Comparison of ENCODE assay signal across 27 cellular contexts in the genomic region with DNA sequence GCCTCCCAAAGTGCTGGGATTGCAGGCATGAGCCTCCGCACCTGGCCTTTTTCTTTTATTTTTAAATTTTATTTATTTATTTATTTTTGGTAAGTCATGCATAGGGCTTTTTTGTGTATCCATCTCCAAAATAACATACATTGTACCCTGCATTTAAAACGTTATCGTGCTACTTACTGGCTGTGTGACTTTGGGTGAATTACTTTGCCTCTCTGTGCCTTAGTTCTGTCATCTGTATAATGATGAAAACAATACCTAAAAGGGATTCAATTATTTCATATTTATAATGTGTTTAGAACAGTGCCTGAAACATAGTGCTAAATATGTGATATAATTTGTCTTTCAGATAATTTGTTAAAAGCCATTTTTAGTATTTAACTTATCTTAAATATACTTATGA.
"Had no signal": no experiment of that assay in that cellular context is flagged by ENCODE, and none has a peak within 500 bp of the region (broad histone marks: within the 10 kb centered on the region; RNA-seq: fewer than 3 reads in every experiment).

No MANE protein-coding gene starts in this region.

- DNase-seq: stimulated activated CD4-positive, alpha-beta T cell treated with anti-CD3 and anti-CD28 coated beads, Interleukin-2, amount 100 ng/mL, for 48 hours; stimulated activated CD4-positive, alpha-beta T cell treated with anti-CD3 and anti-CD28 coated beads, Interleukin-4, amount 100 ng/mL, for 1 hour; stimulated activated CD4-positive, alpha-beta T cell treated with anti-CD3 and anti-CD28 coated beads, Interleukin-4, amount 100 ng/mL, for 24 hours; stimulated activated CD4-positive, alpha-beta T cell treated with anti-CD3 and anti-CD28 coated beads, Interleukin-4, amount 100 ng/mL, for 4 hours; stimulated activated CD8-positive, alpha-beta memory T cell treated with anti-CD3 and anti-CD28 coated beads, Interleukin-4, amount 100 ng/mL, for 48 hours; stimulated activated naive B cell treated with anti-CD40 and anti-IgM and Interleukin-4, amounts not matched to agents 10 μg/mL and 1 μg/mL and 100 μg/mL, for 72 hours; stimulated activated naive CD4-positive, alpha-beta T cell; stimulated activated naive CD4-positive, alpha-beta T cell treated with Interleukin-2 at 50 U/mL for 16 hours; stimulated activated naive CD8-positive, alpha-beta T cell treated with anti-CD3 and anti-CD28 coated beads, Interleukin-15, amount 100 ng/mL, for 72 hours; stimulated activated naive CD8-positive, alpha-beta T cell treated with anti-CD3 and anti-CD28 coated beads, Interleukin-15, Interleukin-2, amounts not matched to agents 100 U/mL and 50 U/mL, for 24 hours; stomach; substantia nigra; testis; thyroid gland; tibial artery; transverse colon; trophoblast cell; upper lobe of left lung; upper lobe of right lung; uterus had no signal

- H3K4me1 ChIP-seq: stomach, suprapubic skin, testis, thyroid gland, tibial artery, tibial nerve, transverse colon, upper lobe of left lung, upper lobe of right lung, uterus, vagina had no signal

- H3K9me3 ChIP-seq: stomach, suprapubic skin, testis, thoracic aorta, thyroid gland, tibial artery, tibial nerve, transverse colon, upper lobe of left lung, upper lobe of right lung, uterus, vagina had no signal

- H3K27me3 ChIP-seq: stomach, suprapubic skin, testis, thyroid gland, tibial artery, tibial nerve, transverse colon, upper lobe of left lung, upper lobe of right lung, uterus, vagina had no signal

- H3K27ac ChIP-seq: stomach, suprapubic skin, testis, thoracic aorta, thyroid gland, tibial artery, tibial nerve, transverse colon, upper lobe of left lung, upper lobe of right lung, uterus, vagina had no signal

- FAIRE-seq: urothelium cell line had no signal

- ATAC-seq: stimulated activated effector memory CD8-positive, alpha-beta T cell treated with anti-CD3 and anti-CD28 coated beads, Interleukin-12 subunit alpha, Interleukin-12 subunit beta, amount 100 ng/mL, for 72 hours; stimulated activated memory B cell treated with anti-CD40 and anti-IgM and Interleukin-4, amounts not matched to agents 10 μg/mL and 1 μg/mL and 100 μg/mL, for 72 hours; stimulated activated naive B cell treated with anti-CD40 and anti-IgM and Interleukin-4, amounts not matched to agents 10 μg/mL and 1 μg/mL and 100 μg/mL, for 72 hours; stimulated activated naive CD8-positive, alpha-beta T cell treated with anti-CD3 and anti-CD28 coated beads, Interleukin-15, amount 100 ng/mL, for 72 hours; stimulated activated naive CD8-positive, alpha-beta T cell treated with anti-CD3 and anti-CD28 coated beads, Interleukin-15, Interleukin-2, amounts not matched to agents 100 U/mL and 50 U/mL, for 24 hours; upper lobe of right lung had no signal

- H3K4me3 ChIP-seq: stomach, suprapubic skin, testis, thoracic aorta, thyroid gland, tibial artery, tibial nerve, transverse colon, upper lobe of left lung, upper lobe of right lung, uterus, vagina had no signal

- H3K36me3 ChIP-seq: thoracic aorta, thyroid gland, uterus had no signal
